In genomic region chr4:4490816-4491215, GRCh38 we compare ENCODE assay signal across 13 cellular contexts.
"Had no signal": no experiment of that assay in that cellular context is flagged by ENCODE, and none has a peak within 500 bp of the region (broad histone marks: within the 10 kb centered on the region; RNA-seq: fewer than 3 reads in every experiment).

No MANE protein-coding gene starts in this region.

- H3K9ac ChIP-seq: parathyroid adenoma had no signal

- ATAC-seq: activated CD4-positive, alpha-beta T cell treated with anti-CD3 and anti-CD28 coated beads for 36 hours; activated naive CD4-positive, alpha-beta T cell treated with anti-CD3 and anti-CD28 coated beads, Interleukin-2, amount 50 U/mL, for 72 hours; activated T-cell treated with anti-CD3 and anti-CD28 coated beads, Interleukin-2, amount 50 U/mL, for 4 hours; naive thymus-derived CD8-positive, alpha-beta T cell; stimulated activated memory B cell treated with anti-CD40 and anti-IgM and Interleukin-4, amounts not matched to agents 10 μg/mL and 1 μg/mL and 100 μg/mL, for 72 hours had no signal

- H3K27ac ChIP-seq: dorsolateral prefrontal cortex, left ventricle myocardium inferior, parathyroid adenoma had no signal

- H3K36me3 ChIP-seq: left ventricle myocardium inferior had no signal

- DNase-seq: activated CD4-positive, alpha-beta memory T cell treated with anti-CD3 and anti-CD28 coated beads, Interleukin-2, amount 10 ng/mL, durations not matched to agents 7 days and 5 days; activated CD4-positive, alpha-beta T cell treated with anti-CD3 and anti-CD28 coated beads for 36 hours; activated effector memory CD4-positive, alpha-beta T cell treated with anti-CD3 and anti-CD28 coated beads, Interleukin-2, amount 50 U/mL, for 16 hours; activated T-cell treated with anti-CD3 and anti-CD28 coated beads, Interleukin-2, amount 50 U/mL, for 4 hours; amniotic stem cell; dorsolateral prefrontal cortex; hippocampal formation; left ventricle myocardium inferior; naive thymus-derived CD8-positive, alpha-beta T cell; stimulated activated CD4-positive, alpha-beta T cell treated with anti-CD3 and anti-CD28 coated beads, Interleukin-2, amount 100 ng/mL, for 48 hours had no signal

- H2AFZ ChIP-seq: parathyroid adenoma had no signal

- H3K4me1 ChIP-seq: left ventricle myocardium inferior, parathyroid adenoma had no signal

- H3K27me3 ChIP-seq: dorsolateral prefrontal cortex had no signal

- H3K4me3 ChIP-seq: dorsolateral prefrontal cortex, left ventricle myocardium inferior had no signal

- H3K9me3 ChIP-seq: left ventricle myocardium inferior had no signal
